ENCODE assay signal across 8 cellular contexts in genomic region chrX:37745354-37745753, GRCh38.
DNase-seq lines count a peak whose midpoint lies in the region; ATAC-seq lines count a peak whose summit lies in the region.

No MANE protein-coding gene starts in this region.

- no peaks in the 10 kb centered on the region for H3K9me3 Mint-ChIP-seq in central memory CD8-positive, alpha-beta T cell

- H3K27me3 Mint-ChIP-seq in central memory CD8-positive, alpha-beta T cell, result no peaks in the 10 kb centered on the region

- H3K27ac Mint-ChIP-seq in central memory CD8-positive, alpha-beta T cell (ENCODE audit: low read depth), result no peak overlapping the region

- H3K4me3 Mint-ChIP-seq in central memory CD8-positive, alpha-beta T cell, result no peak overlapping the region

- peak; percentile 41 for ATAC-seq in HG03039 (IDR thresholded peaks at IDR 0.05; ENCODE audit: unreplicated experiment)
- ATAC-seq in central memory CD8-positive, alpha-beta T cell (replicated peaks; ENCODE audit: extremely low read depth, poor library complexity, severe bottlenecking), result peak; percentile 81

- H3K36me3 Mint-ChIP-seq in central memory CD8-positive, alpha-beta T cell (ENCODE audit: insufficient read depth), result no peaks in the 10 kb centered on the region

- H3K4me1 Mint-ChIP-seq in central memory CD8-positive, alpha-beta T cell, result peaks cover 14% of the 10 kb centered on the region

- DNase-seq in activated gamma-delta T cell treated with Interleukin-2 at 50 U/mL for 16 hours, result peak; percentile 73
- DNase-seq in activated gamma-delta T cell (lab: John Stamatoyannopoulos, UW), result no peak
- DNase-seq in NCI-H2196 (lab: John Stamatoyannopoulos, UW; ENCODE audit: unreplicated experiment), result peak; percentile 47
- DNase-seq in activated CD4-positive, CD25-positive, alpha-beta regulatory T cell treated with anti-CD3 and anti-CD28 coated beads, Interleukin-2, amount 50 U/mL, for 16 hours (ENCODE audit: low read depth, low spot score), result peak; percentile 58
- DNase-seq in central memory CD8-positive, alpha-beta T cell (ENCODE audit: low spot score in 2 of 2), result peak; percentile 47 to 60
- peak; percentile 65 for DNase-seq in kidney tubule cell (ENCODE audit: low spot score)
- peak; percentile 76 for DNase-seq in stimulated activated CD4-positive, alpha-beta T cell treated with anti-CD3 and anti-CD28 coated beads, Interleukin-4, amount 100 ng/mL, for 24 hours
